In the genomic region with DNA sequence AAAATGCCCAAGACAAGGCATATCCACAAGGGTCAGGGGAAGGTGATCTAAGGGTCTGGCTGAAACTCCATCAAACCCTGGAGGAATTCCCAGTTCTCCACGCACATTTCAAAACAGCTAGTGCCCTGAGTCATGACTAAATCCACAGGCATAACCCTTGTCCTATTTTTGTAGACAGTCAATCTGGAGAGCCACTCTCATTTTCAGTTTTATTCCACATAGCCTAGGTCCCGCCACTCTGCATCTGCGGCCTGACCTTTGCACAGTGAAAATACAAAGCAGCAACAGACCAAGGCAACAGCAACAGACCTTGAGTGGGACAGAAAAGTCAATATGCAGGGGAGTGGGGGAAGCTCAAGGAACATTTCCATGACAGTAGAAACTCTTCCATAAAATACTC, we compare ENCODE assay signal across 21 cellular contexts.
A peak's percentile ranks its signal among the peaks of the same experiment; 100 is the strongest.
DNase-seq lines count a peak whose midpoint lies in the region; ATAC-seq and TF ChIP-seq lines count a peak whose summit lies in the region.
"Had no signal": no experiment of that assay in that cellular context is flagged by ENCODE, and none has a peak within 500 bp of the region (broad histone marks: within the 10 kb centered on the region; RNA-seq: fewer than 3 reads in every experiment).

No MANE protein-coding gene starts in this region.

- no peak for TF ChIP-seq CTCF in neural progenitor cell (IDR thresholded peaks at IDR 0.05)
- TF ChIP-seq CTCF in uterus (IDR thresholded peaks at IDR 0.05): no peak

- intact Hi-C loops in left cardiac atrium (cut with DNase I) (no loop called here), uterus (cut with DNase I; ENCODE audit: low total_unique reads) (no loop called here)

- H2AFZ ChIP-seq in neural progenitor cell (replicated peaks): peak overlapping the region; percentile 19

- no peak overlapping the region for H3K4me2 ChIP-seq in neural progenitor cell

- ATAC-seq in left cardiac atrium (peak; percentile 69 to 89), GM18505 (IDR thresholded peaks at IDR 0.05; ENCODE audit: unreplicated experiment) (no peak), HG03432 (IDR thresholded peaks at IDR 0.05; ENCODE audit: unreplicated experiment) (no peak), GM21619 (IDR thresholded peaks at IDR 0.05; ENCODE audit: unreplicated experiment) (no peak)
- ATAC-seq: PC-3; stimulated activated naive CD8-positive, alpha-beta T cell treated with anti-CD3 and anti-CD28 coated beads, Interleukin-15, Interleukin-2, amounts not matched to agents 100 U/mL and 50 U/mL, for 24 hours had no signal

- DNase-seq in SJSA1 (ENCODE audit: low read depth in 1 of 2, low spot score in 2 of 2) (peak in 1 of 2 experiments; percentile 48), left cardiac atrium (no peak), neural progenitor cell (ENCODE audit: low spot score) (no peak), uterus (peak; percentile 41 to 68)
- DNase-seq: activated CD8-positive, alpha-beta memory T cell treated with anti-CD3 and anti-CD28 coated beads for 24 hours; BE2C; Caco-2; dermis blood vessel endothelial cell; HFFc6; NCI-H1105 treated with DMSO at 0.1 percent for 48 hours; NCI-H69; PC-3; stimulated activated naive CD8-positive, alpha-beta T cell treated with anti-CD3 and anti-CD28 coated beads, Interleukin-15, Interleukin-2, amounts not matched to agents 100 U/mL and 50 U/mL, for 24 hours had no signal

- H3K36me3 Mint-ChIP-seq in neural progenitor cell: no peaks in the 10 kb centered on the region
- H3K36me3 Mint-ChIP-seq: activated naive CD8-positive, alpha-beta T cell had no signal

- no peak overlapping the region for H3K9ac ChIP-seq in neural progenitor cell

- no peaks in the 10 kb centered on the region for H3K9me3 ChIP-seq in SJSA1 (replicated peaks)
- H3K9me3 ChIP-seq in neural progenitor cell (ENCODE audit: low read depth): no peaks in the 10 kb centered on the region
- no peaks in the 10 kb centered on the region for H3K9me3 ChIP-seq in uterus
- H3K9me3 ChIP-seq: BE2C, Caco-2 had no signal

- no peaks in the 10 kb centered on the region for H3K9me3 Mint-ChIP-seq in neural progenitor cell
- H3K9me3 Mint-ChIP-seq: nephron; T-helper 2 cell treated with Interferon-gamma antibody and Interleukin-4, amounts not matched to agents 5 μg/mL and 100 μg/mL, for 36 hours had no signal

- H3K4me3 ChIP-seq in SJSA1: no peak overlapping the region
- H3K4me3 ChIP-seq in neural progenitor cell: no peak overlapping the region
- no peak overlapping the region for H3K4me3 ChIP-seq in uterus
- H3K4me3 ChIP-seq: SK-N-MC had no signal

- no peaks in the 10 kb centered on the region for H3F3A ChIP-seq in neural progenitor cell (ENCODE audit: low read depth)

- H3K36me3 ChIP-seq in SJSA1: no peaks in the 10 kb centered on the region
- H3K36me3 ChIP-seq in neural progenitor cell: no peaks in the 10 kb centered on the region
- H3K36me3 ChIP-seq in uterus: no peaks in the 10 kb centered on the region
- H3K36me3 ChIP-seq: BE2C had no signal

- H4K20me1 ChIP-seq in neural progenitor cell (ENCODE audit: low read depth): no peaks in the 10 kb centered on the region

- H3K4me1 ChIP-seq in SJSA1 (replicated peaks) (peaks cover 30% of the 10 kb centered on the region), neural progenitor cell (no peaks in the 10 kb centered on the region), uterus (peaks cover 0 to 11% of the 10 kb centered on the region in 2 donors)
- H3K4me1 ChIP-seq: Caco-2 had no signal

- TF ChIP-seq POLR2A in uterus (IDR thresholded peaks at IDR 0.05): no peak
- no peak for TF ChIP-seq POLR2A in GM18505 (IDR thresholded peaks at IDR 0.05; ENCODE audit: borderline replicate concordance, extremely low read depth, insufficient read depth, insufficient read length)

- no peak overlapping the region for H3K27ac Mint-ChIP-seq in neural progenitor cell
- H3K27ac Mint-ChIP-seq: activated naive CD8-positive, alpha-beta T cell; HFFc6; T-helper 2 cell treated with Interferon-gamma antibody and Interleukin-4, amounts not matched to agents 5 μg/mL and 100 μg/mL, for 36 hours had no signal

- H3K27me3 Mint-ChIP-seq in neural progenitor cell (ENCODE audit: insufficient read depth, low read depth): no peaks in the 10 kb centered on the region

- H3K27ac ChIP-seq in SJSA1: peak overlapping the region; percentile 70
- H3K27ac ChIP-seq in neural progenitor cell: no peak overlapping the region
- peak overlapping the region; percentile 50 to 77 for H3K27ac ChIP-seq in uterus
- H3K27ac ChIP-seq: epithelial cell of prostate, SK-N-MC had no signal

- no peaks in the 10 kb centered on the region for H3K4me1 Mint-ChIP-seq in neural progenitor cell

- H3K27me3 ChIP-seq in SJSA1 (replicated peaks) (no peaks in the 10 kb centered on the region), neural progenitor cell (no peaks in the 10 kb centered on the region), uterus (no peaks in the 10 kb centered on the region)
- H3K27me3 ChIP-seq: BE2C had no signal

- no peak overlapping the region for H3K4me3 Mint-ChIP-seq in neural progenitor cell
- H3K4me3 Mint-ChIP-seq: activated naive CD8-positive, alpha-beta T cell; HFFc6; nephron; T-helper 2 cell treated with Interferon-gamma antibody and Interleukin-4, amounts not matched to agents 5 μg/mL and 100 μg/mL, for 36 hours had no signal

- H3K79me2 ChIP-seq in neural progenitor cell (ENCODE audit: low read depth): no peaks in the 10 kb centered on the region

Comparison
In these comparisons a context has a peak if more than half of its experiments do, and no peak if none do; other contexts are left out.
1. DNase-seq: peak in uterus (2 of 2); none in left cardiac atrium (single experiment) and neural progenitor cell (single experiment).
2. ATAC-seq: peak in left cardiac atrium (2 of 2); none in GM18505 (single experiment), HG03432 (single experiment) and GM21619 (single experiment).